10 cellular contexts compared by ENCODE assay signal in genomic region chr4:55547918-55548317, GRCh38. TPM values are rescaled to one million over a fixed set of nuclear protein-coding genes. Genes with fewer than 3 reads are reported as not detected.
DNase-seq lines count a peak whose midpoint lies in the region; ATAC-seq and TF ChIP-seq lines count a peak whose summit lies in the region.
"Had no signal": no experiment of that assay in that cellular context is flagged by ENCODE, and none has a peak within 500 bp of the region (broad histone marks: within the 10 kb centered on the region; RNA-seq: fewer than 3 reads in every experiment).

No MANE protein-coding gene starts in this region.

- no peak for TF ChIP-seq EP300 in stomach (IDR thresholded peaks at IDR 0.05)

- intact Hi-C loops in activated CD4-positive, alpha-beta T cell treated with anti-CD3 and anti-CD28 coated beads, Interleukin-2, amount 10 ng/mL, durations not matched to agents 24 days and 14 days (cut with micrococcal nuclease), result loop anchor here (2.0 to 5.0 kb wide), 7 partner anchors 15 to 1429 kb away; partner anchors contain the start of genes EXOC1, NOA1 and POLR2B
- intact Hi-C loops in activated CD8-positive, alpha-beta T cell treated with anti-CD3 and anti-CD28 coated beads for 36 hours (cut with micrococcal nuclease), result loop anchor here (10.0 kb wide), 1 partner anchor 113 kb away; no protein-coding TSS in a partner anchor
- intact Hi-C loops in stomach (cut with DNase I; ENCODE audit: low total_unique reads) (no loop called here), adrenal gland (cut with DNase I) (loop anchor here (5.0 to 10.0 kb wide), 4 partner anchors 83 to 203 kb away; partner anchors contain the start of gene SRD5A3 (in 2 of the 2))

- peak overlapping the region; percentile 84 for H3K4me3 Mint-ChIP-seq in activated CD4-positive, alpha-beta T cell treated with anti-CD3 and anti-CD28 coated beads, Interleukin-2, amount 10 ng/mL, durations not matched to agents 24 days and 14 days
- H3K4me3 Mint-ChIP-seq in activated CD8-positive, alpha-beta T cell treated with anti-CD3 and anti-CD28 coated beads for 36 hours, result peak overlapping the region; percentile 91

- CTCF ChIA-PET in activated CD8-positive, alpha-beta T cell treated with anti-CD3 and anti-CD28 coated beads for 36 hours (lab: Charles Lee), result no interaction called here

- H3K4me1 ChIP-seq in stomach (peaks cover 15 to 38% (median 24%) of the 10 kb centered on the region in 4 donors), adrenal gland (replicated peaks in 1 of 2) (peaks cover 10 to 18% of the 10 kb centered on the region in 2 donors)

- ATAC-seq in activated CD8-positive, alpha-beta T cell treated with anti-CD3 and anti-CD28 coated beads for 36 hours, result no peak
- ATAC-seq in GM19324 (IDR thresholded peaks at IDR 0.05; ENCODE audit: low FRiP score, unreplicated experiment), result no peak

- TF ChIP-seq CTCF in activated CD8-positive, alpha-beta T cell treated with anti-CD3 and anti-CD28 coated beads for 36 hours (IDR thresholded peaks at IDR 0.05), result no peak
- TF ChIP-seq CTCF in stomach (IDR thresholded peaks at IDR 0.05), result no peak
- no peak for TF ChIP-seq CTCF in adrenal gland (IDR thresholded peaks at IDR 0.05)

- peaks cover 25% of the 10 kb centered on the region for H3K4me1 Mint-ChIP-seq in activated CD4-positive, alpha-beta T cell treated with anti-CD3 and anti-CD28 coated beads, Interleukin-2, amount 10 ng/mL, durations not matched to agents 24 days and 14 days
- peaks cover 49% of the 10 kb centered on the region for H3K4me1 Mint-ChIP-seq in activated CD8-positive, alpha-beta T cell treated with anti-CD3 and anti-CD28 coated beads for 36 hours (ENCODE audit: low read depth)

- H3K27me3 ChIP-seq in stomach (no peaks in the 10 kb centered on the region), adrenal gland (no peaks in the 10 kb centered on the region)

- POLR2A ChIA-PET in activated CD8-positive, alpha-beta T cell treated with anti-CD3 and anti-CD28 coated beads for 36 hours (lab: Charles Lee), result no interaction called here

- no peaks in the 10 kb centered on the region for H3K36me3 Mint-ChIP-seq in activated CD4-positive, alpha-beta T cell treated with anti-CD3 and anti-CD28 coated beads, Interleukin-2, amount 10 ng/mL, durations not matched to agents 24 days and 14 days (ENCODE audit: low read depth)
- H3K36me3 Mint-ChIP-seq in activated CD8-positive, alpha-beta T cell treated with anti-CD3 and anti-CD28 coated beads for 36 hours (ENCODE audit: low read depth), result no peaks in the 10 kb centered on the region

- H3K27ac Mint-ChIP-seq in activated CD4-positive, alpha-beta T cell treated with anti-CD3 and anti-CD28 coated beads, Interleukin-2, amount 10 ng/mL, durations not matched to agents 24 days and 14 days, result no peak overlapping the region
- peak overlapping the region; percentile 17 for H3K27ac Mint-ChIP-seq in activated CD8-positive, alpha-beta T cell treated with anti-CD3 and anti-CD28 coated beads for 36 hours

- H3K36me3 ChIP-seq in stomach, result no peaks in the 10 kb centered on the region
- H3K36me3 ChIP-seq in adrenal gland (replicated peaks in 1 of 2), result no peaks in the 10 kb centered on the region

- WGBS in stomach, 5 donors, result 55 to 89% (median 81%) methylated on average over 4 of the region's 4 CpGs
- 52 to 76% (median 67%) methylated on average over 4 of the region's 4 CpGs for WGBS in adrenal gland, 4 donors

- no peaks in the 10 kb centered on the region for H3K9me3 Mint-ChIP-seq in activated CD4-positive, alpha-beta T cell treated with anti-CD3 and anti-CD28 coated beads, Interleukin-2, amount 10 ng/mL, durations not matched to agents 24 days and 14 days
- H3K9me3 Mint-ChIP-seq in activated CD8-positive, alpha-beta T cell treated with anti-CD3 and anti-CD28 coated beads for 36 hours, result no peaks in the 10 kb centered on the region

- DNase-seq in activated CD4-positive, alpha-beta T cell treated with anti-CD3 and anti-CD28 coated beads, Interleukin-2, amount 10 ng/mL, durations not matched to agents 24 days and 14 days, result peak; percentile 41
- DNase-seq in activated CD4-positive, alpha-beta T cell treated with anti-CD3 and anti-CD28 coated beads for 48 hours, result no peak
- no peak for DNase-seq in activated CD8-positive, alpha-beta T cell treated with anti-CD3 and anti-CD28 coated beads for 36 hours
- DNase-seq in stomach (no peak), adrenal gland (no peak), NCI-H1092 (lab: John Stamatoyannopoulos, UW) (no peak)
- DNase-seq: stimulated activated CD4-positive, alpha-beta T cell treated with anti-CD3 and anti-CD28 coated beads, Interleukin-12 subunit alpha, Interleukin-12 subunit beta, amount 100 ng/mL, for 4 hours had no signal

- H3K9me3 ChIP-seq in stomach (no peaks in the 10 kb centered on the region), adrenal gland (replicated peaks in 1 of 3) (no peaks in the 10 kb centered on the region)

- peaks cover 38% of the 10 kb centered on the region for H3K27me3 Mint-ChIP-seq in activated CD4-positive, alpha-beta T cell treated with anti-CD3 and anti-CD28 coated beads, Interleukin-2, amount 10 ng/mL, durations not matched to agents 24 days and 14 days
- peaks cover 8% of the 10 kb centered on the region for H3K27me3 Mint-ChIP-seq in activated CD8-positive, alpha-beta T cell treated with anti-CD3 and anti-CD28 coated beads for 36 hours

- no peak for TF ChIP-seq POLR2A in stomach (IDR thresholded peaks at IDR 0.05)
- TF ChIP-seq POLR2A in adrenal gland (IDR thresholded peaks at IDR 0.05), result no peak

- H3K27ac ChIP-seq in stomach (peak overlapping the region in 4 of 5 donors; percentile 98 to 100 (median 99)), adrenal gland (peak overlapping the region in 2 of 5 donors; percentile 98 to 99)

- H3K4me3 ChIP-seq in iPS-11a (ENCODE audit: low read depth, low read length), result peak overlapping the region; percentile 41
- H3K4me3 ChIP-seq in stomach, result peak overlapping the region; percentile 88 to 99 (median 94)
- peak overlapping the region in 2 of 4 donors; percentile 95 to 96 for H3K4me3 ChIP-seq in adrenal gland

RNA-seq across cellular contexts. Expression of gene CLOCK, which starts 1.2 kb away (rescaled TPM):
- total RNA-seq in activated CD4-positive, alpha-beta T cell treated with anti-CD3 and anti-CD28 coated beads, Interleukin-2, amount 10 ng/mL, durations not matched to agents 24 days and 14 days, result 9.8 and 10.8 TPM in 2 replicates
- total RNA-seq in activated CD8-positive, alpha-beta T cell treated with anti-CD3 and anti-CD28 coated beads for 36 hours, result 1 to 10 TPM; 8.2 to 8.8 TPM
- 100 to 1,000 TPM in 1 of 5 donors, 10 to 100 TPM in 3, 1 to 10 TPM in 1; 3.2 to 123 (median 34.4) TPM for total RNA-seq in stomach
- polyA plus RNA-seq in stomach, result 1 to 10 TPM; 4.9 to 9.2 (median 7.4) TPM
- total RNA-seq in adrenal gland, result 10 to 100 TPM; 17.6 to 37.0 (median 32.2) TPM
- polyA plus RNA-seq in adrenal gland, result 10 to 100 TPM in 2 of 3 donors, 1 to 10 TPM in 1; 6.9 to 27.8 (median 10.4) TPM

RNA-seq across cellular contexts. Expression of gene PDCL2, which starts 44.1 kb away (rescaled TPM):
- not detected in 2 replicates for total RNA-seq in activated CD4-positive, alpha-beta T cell treated with anti-CD3 and anti-CD28 coated beads, Interleukin-2, amount 10 ng/mL, durations not matched to agents 24 days and 14 days
- not detected for total RNA-seq in activated CD8-positive, alpha-beta T cell treated with anti-CD3 and anti-CD28 coated beads for 36 hours
- total RNA-seq in stomach (not detected), adrenal gland (not detected)
- polyA plus RNA-seq in stomach (under 1 TPM in 1 of 3 donors, not detected in 2; 0.45 TPM), adrenal gland (not detected)
- total RNA-seq: bronchial epithelial cell had no signal
